ENCODE assay signal across 27 cellular contexts in the genomic region with DNA sequence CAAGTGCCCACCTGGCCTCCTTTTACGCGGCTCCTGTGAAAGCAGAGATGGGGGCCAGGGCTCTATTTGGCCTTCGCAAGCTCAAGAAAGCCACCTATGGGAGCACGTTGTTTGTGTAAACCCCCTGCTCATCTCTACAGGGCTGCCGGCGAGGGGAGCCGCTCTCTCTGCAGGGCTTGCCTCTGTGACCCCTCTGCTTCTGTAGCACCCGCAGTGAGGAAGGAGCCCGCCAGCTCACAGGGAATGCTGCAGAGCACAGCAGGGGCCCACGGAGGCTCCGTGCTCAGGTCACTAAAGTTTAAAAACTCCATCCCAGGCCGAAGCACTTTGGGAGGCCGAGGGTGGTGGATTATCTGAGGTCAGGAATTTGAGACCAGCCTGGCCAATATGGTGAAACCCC.
"Had no signal": no experiment of that assay in that cellular context is flagged by ENCODE, and none has a peak within 500 bp of the region (broad histone marks: within the 10 kb centered on the region; RNA-seq: fewer than 3 reads in every experiment).

No MANE protein-coding gene starts in this region.

- H3K9me3 ChIP-seq: adrenal gland, body of pancreas, esophagus squamous epithelium, gastroesophageal sphincter had no signal

- H3K27me3 ChIP-seq: adrenal gland, body of pancreas, esophagus squamous epithelium had no signal

- H3K4me3 ChIP-seq: adrenal gland, body of pancreas, esophagus squamous epithelium, gastroesophageal sphincter had no signal

- H3K4me1 ChIP-seq: adrenal gland, body of pancreas, esophagus squamous epithelium, gastroesophageal sphincter had no signal

- H3K36me3 ChIP-seq: adrenal gland, esophagus squamous epithelium, gastroesophageal sphincter, WERI-Rb-1 had no signal

- ATAC-seq: activated CD4-positive, CD25-positive, alpha-beta regulatory T cell treated with anti-CD3 and anti-CD28 coated beads, Interleukin-2, amount 50 U/mL, for 24 hours; activated CD8-positive, alpha-beta T cell treated with anti-CD3 and anti-CD28 coated beads for 36 hours; activated naive CD8-positive, alpha-beta T cell treated with anti-CD3 and anti-CD28 coated beads, Interleukin-2, amount 50 U/mL, for 24 hours; activated T-cell treated with anti-CD3 and anti-CD28 coated beads, Interleukin-2, amount 50 U/mL, for 4 hours; body of pancreas; gastroesophageal sphincter; T-helper 17 cell had no signal

- H3K27ac ChIP-seq: adrenal gland, body of pancreas, epithelial cell of prostate, esophagus squamous epithelium, gastroesophageal sphincter, WERI-Rb-1 had no signal

- DNase-seq: activated B cell treated with CpG ODN at 0.5 μM for 24 hours; activated CD4-positive, alpha-beta T cell treated with anti-CD3 and anti-CD28 coated beads for 48 hours; activated CD4-positive, alpha-beta T cell treated with anti-CD3 and anti-CD28 coated beads, Interleukin-2, amount 50 U/mL, for 1 hour; activated CD4-positive, alpha-beta T cell treated with anti-CD3 and anti-CD28 coated beads, Interleukin-2, amount 50 U/mL, for 48 hours; activated CD8-positive, alpha-beta T cell treated with anti-CD3 and anti-CD28 coated beads for 36 hours; activated effector memory CD4-positive, alpha-beta T cell treated with anti-CD3 and anti-CD28 coated beads, Interleukin-2, amount 50 U/mL, for 16 hours; activated naive CD4-positive, alpha-beta T cell treated with anti-CD3 and anti-CD28 coated beads for 36 hours; activated naive CD8-positive, alpha-beta T cell treated with anti-CD3 and anti-CD28 coated beads for 36 hours; activated naive CD8-positive, alpha-beta T cell treated with anti-CD3 and anti-CD28 coated beads, Interleukin-2, amount 50 U/mL, for 24 hours; activated T-cell treated with anti-CD3 and anti-CD28 coated beads, Interleukin-2, amount 50 U/mL, for 4 hours; amygdala; aorta; body of pancreas; caudate nucleus; cortex of kidney; dermis blood vessel endothelial cell; effector CD8-positive, alpha-beta T cell; esophagus squamous epithelium; foreskin melanocyte; T-helper 1 cell; T-helper 17 cell; T1000; WERI-Rb-1 had no signal
